ENCODE assay signal across 27 cellular contexts in genomic region chr17:61754124-61754523, GRCh38.
"Had no signal": no experiment of that assay in that cellular context is flagged by ENCODE, and none has a peak within 500 bp of the region (broad histone marks: within the 10 kb centered on the region; RNA-seq: fewer than 3 reads in every experiment).

No MANE protein-coding gene starts in this region.

- DNase-seq: Kasumi-1, MG63, NCI-H1092, NCI-H1105 treated with DMSO at 0.1 percent for 48 hours, NCI-H1417 treated with DMSO at 0.1 percent for 48 hours, NCI-H146, NCI-H1694 treated with DMSO at 0.1 percent for 48 hours, NCI-H2029, NCI-H2081 treated with DMSO at 0.1 percent for 48 hours, NCI-H2171, NCI-H226, NCI-H446, NCI-H510A, NCI-H524 treated with DMSO at 0.1 percent for 48 hours, NCI-H69, NCI-H774, Right ventricle myocardium superior, RPMI8226, SIG-M5, T-helper 1 cell had no signal

- H3K4me1 ChIP-seq: SJSA1 had no signal

- H3K9me3 ChIP-seq: SJSA1 had no signal

- H3K4me2 ChIP-seq: KMS-11 had no signal

- H3K9ac ChIP-seq: KMS-11 had no signal

- H3K4me3 ChIP-seq: K562, MG63, SJSA1 had no signal

- H3K27ac ChIP-seq: HL-60, KMS-11, SJSA1 had no signal

- ATAC-seq: K562 had no signal

- H3K4me3 Mint-ChIP-seq: IgD-negative memory B cell had no signal

- H3K27ac Mint-ChIP-seq: IgD-negative memory B cell had no signal

- H3K27me3 Mint-ChIP-seq: IgD-negative memory B cell had no signal

- FAIRE-seq: HTR-8/SVneo, K562, RCC 7860 had no signal

- H3K27me3 ChIP-seq: MG63, SJSA1 had no signal
